In the genomic region with DNA sequence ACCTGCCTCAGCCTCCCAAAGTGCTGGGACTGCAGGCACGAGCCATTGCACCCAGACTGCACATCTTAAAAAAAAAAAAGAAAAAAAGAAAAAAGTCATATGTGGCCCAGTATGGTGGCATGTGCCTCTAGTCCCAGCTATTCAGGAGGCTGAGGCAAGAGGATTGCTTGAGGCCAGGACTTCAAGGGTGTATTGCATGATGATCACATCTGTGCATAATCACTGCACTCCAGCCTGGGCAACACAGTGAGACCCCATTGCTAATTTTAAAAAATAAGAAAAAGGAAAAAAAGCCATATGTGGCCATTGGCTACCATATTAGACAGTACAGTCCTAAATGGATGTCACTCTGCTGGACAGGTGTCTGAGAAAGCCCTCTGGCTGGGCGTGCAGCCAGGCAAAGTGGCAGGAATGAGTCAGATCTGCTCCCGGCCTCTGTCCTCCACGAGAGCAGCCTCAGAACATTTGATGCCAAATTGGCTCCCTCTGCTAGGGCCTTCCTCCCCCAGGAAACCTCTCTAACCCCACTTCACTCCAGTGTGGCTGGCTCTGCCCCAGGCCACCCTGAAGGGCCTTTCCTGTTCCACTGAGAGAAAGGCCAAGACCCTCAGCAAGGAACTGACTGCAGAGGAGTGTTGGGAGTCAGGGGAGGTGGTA, we compare ENCODE assay signal across 1 cellular context.
TF ChIP-seq lines count a peak whose summit lies in the region.

No MANE protein-coding gene starts in this region.

TF ChIP-seq in HEK293, 187 proteins besides CTCF, POLR2A, EP300 and RAD21 (continued from another document):
- TF ChIP-seq ZNF274 (IDR thresholded peaks at IDR 0.05; ENCODE audit: low read length), result no peak
- no peak for TF ChIP-seq ZNF274 (tag by site-specific recombination; IDR thresholded peaks at IDR 0.05; ENCODE audit: borderline replicate concordance)
- peak; percentile 88 for TF ChIP-seq ZNF121 (tag by site-specific recombination; IDR thresholded peaks at IDR 0.05)
- TF ChIP-seq ZBTB7A (tag by site-specific recombination; IDR thresholded peaks at IDR 0.05; ENCODE audit: low read depth), result no peak
- TF ChIP-seq ZNF561 (tag by site-specific recombination; IDR thresholded peaks at IDR 0.05; ENCODE audit: borderline replicate concordance), result no peak
- TF ChIP-seq, protein P1, sequence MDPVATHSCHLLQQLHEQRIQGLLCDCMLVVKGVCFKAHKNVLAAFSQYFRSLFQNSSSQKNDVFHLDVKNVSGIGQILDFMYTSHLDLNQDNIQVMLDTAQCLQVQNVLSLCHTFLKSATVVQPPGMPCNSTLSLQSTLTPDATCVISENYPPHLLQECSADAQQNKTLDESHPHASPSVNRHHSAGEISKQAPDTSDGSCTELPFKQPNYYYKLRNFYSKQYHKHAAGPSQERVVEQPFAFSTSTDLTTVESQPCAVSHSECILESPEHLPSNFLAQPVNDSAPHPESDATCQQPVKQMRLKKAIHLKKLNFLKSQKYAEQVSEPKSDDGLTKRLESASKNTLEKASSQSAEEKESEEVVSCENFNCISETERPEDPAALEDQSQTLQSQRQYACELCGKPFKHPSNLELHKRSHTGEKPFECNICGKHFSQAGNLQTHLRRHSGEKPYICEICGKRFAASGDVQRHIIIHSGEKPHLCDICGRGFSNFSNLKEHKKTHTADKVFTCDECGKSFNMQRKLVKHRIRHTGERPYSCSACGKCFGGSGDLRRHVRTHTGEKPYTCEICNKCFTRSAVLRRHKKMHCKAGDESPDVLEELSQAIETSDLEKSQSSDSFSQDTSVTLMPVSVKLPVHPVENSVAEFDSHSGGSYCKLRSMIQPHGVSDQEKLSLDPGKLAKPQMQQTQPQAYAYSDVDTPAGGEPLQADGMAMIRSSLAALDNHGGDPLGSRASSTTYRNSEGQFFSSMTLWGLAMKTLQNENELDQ (tag by site-specific recombination; IDR thresholded peaks at IDR 0.05; ENCODE audit: low read depth), result no peak
- TF ChIP-seq ZNF175 (tag by site-specific recombination; IDR thresholded peaks at IDR 0.05), result no peak
